Comparison of ENCODE assay signal across 8 cellular contexts in genomic region chr5:172412724-172413260, GRCh38. TPM values are rescaled to one million over a fixed set of nuclear protein-coding genes. Genes with fewer than 3 reads are reported as not detected.
DNase-seq lines count a peak whose midpoint lies in the region; ATAC-seq, FAIRE-seq and TF ChIP-seq lines count a peak whose summit lies in the region.

No MANE protein-coding gene starts in this region.

- TF ChIP-seq CTCF in A549 (IDR thresholded peaks at IDR 0.05) (no peak), brain microvascular endothelial cell (IDR thresholded peaks at IDR 0.05; ENCODE audit: low read depth, low read length, missing control alignments) (no peak), upper lobe of right lung (IDR thresholded peaks at IDR 0.05) (no peak)

- TF ChIP-seq EP300 in A549 (IDR thresholded peaks at IDR 0.05): no peak

- 94% methylated on average over 13 of the region's 13 CpGs for WGBS in A549 (ENCODE audit: missing lambda C conversion rate)

- in situ Hi-C loops in brain microvascular endothelial cell (cut with HindIII; ENCODE audit: low pct_ligation_motif_present, low sequenced_read_pairs): no loop called here

- intact Hi-C loops in upper lobe of right lung (cut with DNase I): no loop called here

- no peak for DNase-seq in A549 (ENCODE audit: low read depth in 1 of 2, low spot score in 1 of 2)
- DNase-seq in M059J (ENCODE audit: low read depth): peak; percentile 98
- DNase-seq in brain microvascular endothelial cell: peak; percentile 87
- DNase-seq in medulla oblongata (ENCODE audit: extremely low spot score): peak; percentile 78
- peak; percentile 86 for DNase-seq in upper lobe of right lung
- no peak for DNase-seq in DMS53 treated with DMSO at 0.1 percent for 48 hours (lab: John Stamatoyannopoulos, UW; ENCODE audit: unreplicated experiment)
- no peak for DNase-seq in GM19238 (ENCODE audit: insufficient read length, low spot score)
- DNase-seq in DMS 273 (lab: John Stamatoyannopoulos, UW; ENCODE audit: unreplicated experiment): no peak

- peaks cover 40% of the 10 kb centered on the region for H3K4me1 ChIP-seq in A549
- H3K4me1 ChIP-seq in upper lobe of right lung: peaks cover 43% of the 10 kb centered on the region

- CTCF ChIA-PET in A549 (lab: Yijun Ruan, JAX): interaction anchor here (0.6 to 1.3 kb wide), 3 partner anchors 11 to 79 kb away, joined by 3 read pairs; no protein-coding TSS in a partner anchor

- no peak for FAIRE-seq in A549 (lab: Jason Lieb, UNC)

- H3K4me3 ChIP-seq in A549: no peak overlapping the region
- H3K4me3 ChIP-seq in brain microvascular endothelial cell (ENCODE audit: low read depth, low read length): no peak overlapping the region
- H3K4me3 ChIP-seq in upper lobe of right lung: no peak overlapping the region

- H3K27me3 ChIP-seq in brain microvascular endothelial cell (replicated peaks) (no peaks in the 10 kb centered on the region), upper lobe of right lung (no peaks in the 10 kb centered on the region)

- ATAC-seq in A549 (no peak), upper lobe of right lung (peak; percentile 86)

- H3K27ac ChIP-seq in A549: peak overlapping the region in 1 of 2 experiments; percentile 48; a peak in 2 of 6 replicates
- H3K27ac ChIP-seq in brain microvascular endothelial cell: peak overlapping the region; percentile 72
- H3K27ac ChIP-seq in upper lobe of right lung: peak overlapping the region; percentile 77

- TF ChIP-seq POLR2A in A549 (IDR thresholded peaks at IDR 0.05; ENCODE audit: low read length): no peak

- POLR2A ChIA-PET in A549 (lab: Yijun Ruan, JAX): no interaction called here

- TF ChIP-seq RAD21 in A549 (conservative IDR thresholded peaks at IDR 0.05 in 1 of 2, IDR thresholded peaks at IDR 0.05 in 1 of 2): no peak

- H3K9me3 ChIP-seq in A549 (no peaks in the 10 kb centered on the region), upper lobe of right lung (no peaks in the 10 kb centered on the region)

- H3K4me2 ChIP-seq in A549: no peak overlapping the region

- H3K36me3 ChIP-seq in brain microvascular endothelial cell (replicated peaks): peaks cover 3% of the 10 kb centered on the region
- no peaks in the 10 kb centered on the region for H3K36me3 ChIP-seq in upper lobe of right lung

TF ChIP-seq in A549, 52 proteins besides CTCF, POLR2A, EP300 and RAD21:
- TF ChIP-seq MAFK (IDR thresholded peaks at IDR 0.05; ENCODE audit: partially characterized antibody) (peak; percentile 23), EHF (CRISPR knock-in tag; IDR thresholded peaks at IDR 0.05) (no peak), GATA3 (IDR thresholded peaks at IDR 0.05; ENCODE audit: borderline replicate concordance) (no peak), HOXB13 (CRISPR knock-in tag; IDR thresholded peaks at IDR 0.05; ENCODE audit: low read depth) (no peak), TP53 (CRISPR knock-in tag; IDR thresholded peaks at IDR 0.05) (no peak), MAX (IDR thresholded peaks at IDR 0.05) (no peak), ATOH8 (CRISPR knock-in tag; IDR thresholded peaks at IDR 0.05; ENCODE audit: low read depth) (no peak), MAZ (IDR thresholded peaks at IDR 0.05; ENCODE audit: borderline replicate concordance, low read depth, low read length) (no peak)

RNA-seq across cellular contexts. Expression of gene SH3PXD2B, which starts 41.5 kb away (rescaled TPM):
- polyA plus RNA-seq in A549 (2011; rRNA removed) (15.5 TPM in 2 replicates), A549 (2017; fragmentation: RNase III; extraction: RNeasy Plus Mini Kit Qiagen cat#74134 plus additional on column Dnase treatment) (12.4 to 15.4 TPM (median 15.1 TPM) in 3 replicates)
- 6.9 and 9.8 TPM in 2 replicates for polyA plus RNA-seq in A549 (2012; cell fraction: cytosol; rRNA removed)
- polyA plus RNA-seq in A549 (2012; cell fraction: nucleus; rRNA removed): 11.7 and 13.3 TPM in 2 replicates
- 20.4 and 21.2 TPM in 2 replicates for polyA minus RNA-seq in A549 (2011; rRNA and poly(A)+ RNA removed)
- total RNA-seq in M059J (2014; rRNA removed; shearing (Covaris generic)): 8.5 and 15.7 TPM in 2 replicates
- total RNA-seq in upper lobe of right lung: 46.2 TPM

Comparison
In these comparisons a context has a peak if more than half of its experiments do, and no peak if none do; other contexts are left out.
1. DNase-seq: peak in M059J (single experiment), brain microvascular endothelial cell (single experiment), medulla oblongata (single experiment) and upper lobe of right lung (single experiment); none in A549 (0 of 2), DMS53 treated with DMSO at 0.1 percent for 48 hours (single experiment), GM19238 (single experiment) and DMS 273 (single experiment).